In genomic region chr3:61078016-61078415, GRCh38 we compare ENCODE assay signal across 21 cellular contexts.
"Had no signal": no experiment of that assay in that cellular context is flagged by ENCODE, and none has a peak within 500 bp of the region (broad histone marks: within the 10 kb centered on the region; RNA-seq: fewer than 3 reads in every experiment).

No MANE protein-coding gene starts in this region.

- DNase-seq: cortex of kidney; foreskin melanocyte; head of caudate nucleus; kidney; left cardiac atrium; left ventricle myocardium superior; mesenchymal stem cell; naive thymus-derived CD4-positive, alpha-beta T cell; nephron progenitor cell; nucleus accumbens; ovary; right lobe of liver; stimulated activated CD4-positive, alpha-beta T cell treated with anti-CD3 and anti-CD28 coated beads, Interleukin-4, amount 100 ng/mL, for 1 hour; stimulated activated CD8-positive, alpha-beta memory T cell treated with anti-CD3 and anti-CD28 coated beads, Interleukin-4, amount 100 ng/mL, for 48 hours; stimulated activated naive CD8-positive, alpha-beta T cell treated with anti-CD3 and anti-CD28 coated beads, Interleukin-15, Interleukin-2, amounts not matched to agents 100 U/mL and 50 U/mL, for 24 hours; tibial artery; upper lobe of right lung had no signal

- H3K27ac Mint-ChIP-seq: naive thymus-derived CD4-positive, alpha-beta T cell; nephron progenitor cell; stimulated activated effector memory CD8-positive, alpha-beta T cell treated with anti-CD3 and anti-CD28 coated beads, Interleukin-12 subunit alpha, Interleukin-12 subunit beta, amount 100 ng/mL, for 72 hours had no signal

- H3K4me3 ChIP-seq: hepatocyte, lung, ovary, right lobe of liver, tibial artery, upper lobe of right lung had no signal

- H3K27me3 ChIP-seq: hepatocyte, ovary, right lobe of liver, tibial artery, upper lobe of right lung had no signal

- H3K4me3 Mint-ChIP-seq: central memory CD8-positive, alpha-beta T cell; naive thymus-derived CD4-positive, alpha-beta T cell; nephron progenitor cell; stimulated activated effector memory CD8-positive, alpha-beta T cell treated with anti-CD3 and anti-CD28 coated beads, Interleukin-12 subunit alpha, Interleukin-12 subunit beta, amount 100 ng/mL, for 72 hours had no signal

- H3K4me2 ChIP-seq: hepatocyte had no signal

- H3K27ac ChIP-seq: hepatocyte, ovary, right lobe of liver, tibial artery, upper lobe of right lung had no signal

- H3K27me3 Mint-ChIP-seq: central memory CD8-positive, alpha-beta T cell; naive thymus-derived CD4-positive, alpha-beta T cell had no signal

- H3K79me2 ChIP-seq: hepatocyte had no signal

- H3K9me3 ChIP-seq: ovary, right lobe of liver, tibial artery, upper lobe of right lung had no signal

- ATAC-seq: left cardiac atrium; left ventricle myocardium superior; naive thymus-derived CD4-positive, alpha-beta T cell; right lobe of liver; stimulated activated effector memory CD8-positive, alpha-beta T cell treated with anti-CD3 and anti-CD28 coated beads, Interleukin-12 subunit alpha, Interleukin-12 subunit beta, amount 100 ng/mL, for 72 hours; stimulated activated naive CD8-positive, alpha-beta T cell treated with anti-CD3 and anti-CD28 coated beads, Interleukin-15, Interleukin-2, amounts not matched to agents 100 U/mL and 50 U/mL, for 24 hours; upper lobe of right lung had no signal

- H3K9me3 Mint-ChIP-seq: central memory CD8-positive, alpha-beta T cell; nephron progenitor cell had no signal

- H3K4me1 Mint-ChIP-seq: central memory CD8-positive, alpha-beta T cell; naive thymus-derived CD4-positive, alpha-beta T cell; stimulated activated effector memory CD8-positive, alpha-beta T cell treated with anti-CD3 and anti-CD28 coated beads, Interleukin-12 subunit alpha, Interleukin-12 subunit beta, amount 100 ng/mL, for 72 hours had no signal

- H3K36me3 ChIP-seq: ovary, right lobe of liver, tibial artery, upper lobe of right lung had no signal

- H2AFZ ChIP-seq: hepatocyte had no signal

- H3K36me3 Mint-ChIP-seq: naive thymus-derived CD4-positive, alpha-beta T cell; stimulated activated effector memory CD8-positive, alpha-beta T cell treated with anti-CD3 and anti-CD28 coated beads, Interleukin-12 subunit alpha, Interleukin-12 subunit beta, amount 100 ng/mL, for 72 hours had no signal

- H3K4me1 ChIP-seq: right lobe of liver, upper lobe of right lung had no signal
